ENCODE assay signal across 21 cellular contexts in genomic region chrX:71515039-71515398, GRCh38. TPM values are rescaled to one million over a fixed set of nuclear protein-coding genes. Genes with fewer than 3 reads are reported as not detected.
DNase-seq lines count a peak whose midpoint lies in the region; ATAC-seq, FAIRE-seq and TF ChIP-seq lines count a peak whose summit lies in the region.
"Had no signal": no experiment of that assay in that cellular context is flagged by ENCODE, and none has a peak within 500 bp of the region (broad histone marks: within the 10 kb centered on the region; RNA-seq: fewer than 3 reads in every experiment).

No MANE protein-coding gene starts in this region.

- DNase-seq in Right ventricle myocardium inferior (ENCODE audit: missing footprints), result peak; percentile 59
- no peak for DNase-seq in cardiac septum (ENCODE audit: low spot score)
- DNase-seq in bronchial epithelial cell (ENCODE audit: low read depth), result no peak
- DNase-seq in heart right ventricle, result peak; percentile 34 to 37
- DNase-seq in Peyer's patch, result no peak
- no peak for DNase-seq in SKM-1 treated with dmso at 0.1 percent for 144 hours (lab: John Stamatoyannopoulos, UW; ENCODE audit: unreplicated experiment)
- DNase-seq: activated effector memory CD4-positive, alpha-beta T cell treated with anti-CD3 and anti-CD28 coated beads, Interleukin-2, amount 50 U/mL, for 16 hours; aorta; cortex of kidney; glutamatergic neuron; NCI-H1105; NCI-H2081 treated with DMSO at 0.1 percent for 48 hours; NCI-H526 treated with DMSO at 0.1 percent for 48 hours; posterior cingulate gyrus had no signal

- H3K4me1 ChIP-seq in heart right ventricle (peaks cover 0 to 7% (median 0%) of the 10 kb centered on the region in 9 donors), Peyer's patch (no peaks in the 10 kb centered on the region)
- H3K4me1 ChIP-seq: transverse colon had no signal

- TF ChIP-seq CTCF in bronchial epithelial cell (IDR thresholded peaks at IDR 0.05; ENCODE audit: insufficient read depth, low read length, severe bottlenecking) (no peak), heart right ventricle (IDR thresholded peaks at IDR 0.05) (no peak), Peyer's patch (IDR thresholded peaks at IDR 0.05) (no peak)

- H3K36me3 ChIP-seq in bronchial epithelial cell (ENCODE audit: control insufficient read depth, insufficient read depth, low read length), result no peaks in the 10 kb centered on the region
- H3K36me3 ChIP-seq in heart right ventricle, result no peaks in the 10 kb centered on the region
- no peaks in the 10 kb centered on the region for H3K36me3 ChIP-seq in Peyer's patch
- H3K36me3 ChIP-seq: transverse colon had no signal

- H3K4me3 ChIP-seq in bronchial epithelial cell (ENCODE audit: low read depth, low read length) (no peak overlapping the region), heart right ventricle (no peak overlapping the region), Peyer's patch (no peak overlapping the region)
- H3K4me3 ChIP-seq: transverse colon had no signal

- peak overlapping the region; percentile 78 for H3K27ac Mint-ChIP-seq in stimulated activated memory B cell treated with anti-CD40 and anti-IgM and Interleukin-4, amounts not matched to agents 10 μg/mL and 1 μg/mL and 100 μg/mL, for 72 hours

- H3K4me1 Mint-ChIP-seq in stimulated activated memory B cell treated with anti-CD40 and anti-IgM and Interleukin-4, amounts not matched to agents 10 μg/mL and 1 μg/mL and 100 μg/mL, for 72 hours, result peaks cover 21% of the 10 kb centered on the region

- no peak overlapping the region for H3K4me3 Mint-ChIP-seq in stimulated activated memory B cell treated with anti-CD40 and anti-IgM and Interleukin-4, amounts not matched to agents 10 μg/mL and 1 μg/mL and 100 μg/mL, for 72 hours

- H3K27me3 Mint-ChIP-seq in stimulated activated memory B cell treated with anti-CD40 and anti-IgM and Interleukin-4, amounts not matched to agents 10 μg/mL and 1 μg/mL and 100 μg/mL, for 72 hours, result no peaks in the 10 kb centered on the region

- intact Hi-C loops in Right ventricle myocardium inferior (cut with DNase I) (no loop called here), cardiac septum (cut with DNase I) (loop anchor here (2.0 kb wide), 1 partner anchor 18 kb away; the partner anchor contains the start of gene OGT), heart right ventricle (cut with DNase I) (loop anchor here in 1 of 10 donors (1.0 kb wide), 1 partner anchor 17 kb away; no protein-coding TSS in a partner anchor)

- no peaks in the 10 kb centered on the region for H3K36me3 Mint-ChIP-seq in stimulated activated memory B cell treated with anti-CD40 and anti-IgM and Interleukin-4, amounts not matched to agents 10 μg/mL and 1 μg/mL and 100 μg/mL, for 72 hours
- H3K36me3 Mint-ChIP-seq: naive thymus-derived CD4-positive, alpha-beta T cell had no signal

- peaks cover 6% of the 10 kb centered on the region for H3K9me3 Mint-ChIP-seq in stimulated activated memory B cell treated with anti-CD40 and anti-IgM and Interleukin-4, amounts not matched to agents 10 μg/mL and 1 μg/mL and 100 μg/mL, for 72 hours

- FAIRE-seq in bronchial epithelial cell (lab: Jason Lieb, UNC), result peak; percentile 18
- FAIRE-seq: A204.1, HTR-8/SVneo had no signal

- H3K27me3 ChIP-seq in bronchial epithelial cell (ENCODE audit: control insufficient read depth, insufficient read depth, low read length) (no peaks in the 10 kb centered on the region), heart right ventricle (no peaks in the 10 kb centered on the region), Peyer's patch (no peaks in the 10 kb centered on the region)
- H3K27me3 ChIP-seq: transverse colon had no signal

- ATAC-seq in Right ventricle myocardium inferior (peak; percentile 94), heart right ventricle (peak; percentile 63 to 98 (median 90)), HG02970 (IDR thresholded peaks at IDR 0.05; ENCODE audit: low FRiP score, unreplicated experiment) (no peak)
- ATAC-seq in stimulated activated memory B cell treated with anti-CD40 and anti-IgM and Interleukin-4, amounts not matched to agents 10 μg/mL and 1 μg/mL and 100 μg/mL, for 72 hours, result no peak

- no peak for TF ChIP-seq POLR2A in Peyer's patch (IDR thresholded peaks at IDR 0.05)

- H3K9me3 ChIP-seq in heart right ventricle, result peaks cover 0 to 12% (median 0%) of the 10 kb centered on the region in 11 donors
- no peaks in the 10 kb centered on the region for H3K9me3 ChIP-seq in Peyer's patch
- H3K9me3 ChIP-seq: transverse colon had no signal

- 34 to 53% methylated on average over 2 of the region's 2 CpGs for WGBS in heart right ventricle, 2 donors

- peak overlapping the region in 9 of 10 donors; percentile 22 to 82 (median 67) for H3K27ac ChIP-seq in heart right ventricle
- no peak overlapping the region for H3K27ac ChIP-seq in Peyer's patch
- H3K27ac ChIP-seq: C4-2B, transverse colon had no signal

RNA-seq across cellular contexts. Expression of gene OGT, which starts 17.9 kb away (rescaled TPM):
- total RNA-seq in Right ventricle myocardium inferior (78.6 TPM), cardiac septum (88.0 TPM), bronchial epithelial cell (77.7 and 104 TPM in 2 replicates), heart right ventricle (10 to 100 TPM; 58.8 to 92.1 (median 80.3) TPM), Peyer's patch (100 to 1,000 TPM; 118 to 297 (median 183) TPM)
- 10 to 100 TPM; 16.1 to 73.7 TPM for polyA plus RNA-seq in heart right ventricle

Comparison
In these comparisons a context has a peak if more than half of its experiments do, and no peak if none do; other contexts are left out.
1. DNase-seq: peak in Right ventricle myocardium inferior (single experiment) and heart right ventricle (2 of 2); none in cardiac septum (single experiment), bronchial epithelial cell (single experiment), Peyer's patch (0 of 3) and SKM-1 treated with dmso at 0.1 percent for 144 hours (single experiment).
2. ATAC-seq: peak in Right ventricle myocardium inferior (single experiment) and heart right ventricle (8 of 8); none in stimulated activated memory B cell treated with anti-CD40 and anti-IgM and Interleukin-4, amounts not matched to agents 10 μg/mL and 1 μg/mL and 100 μg/mL, for 72 hours (single experiment) and HG02970 (single experiment).
3. H3K27ac ChIP-seq: peak in heart right ventricle (9 of 10); none in Peyer's patch (0 of 4).